Comparison of ENCODE assay signal across 9 cellular contexts in the genomic region with DNA sequence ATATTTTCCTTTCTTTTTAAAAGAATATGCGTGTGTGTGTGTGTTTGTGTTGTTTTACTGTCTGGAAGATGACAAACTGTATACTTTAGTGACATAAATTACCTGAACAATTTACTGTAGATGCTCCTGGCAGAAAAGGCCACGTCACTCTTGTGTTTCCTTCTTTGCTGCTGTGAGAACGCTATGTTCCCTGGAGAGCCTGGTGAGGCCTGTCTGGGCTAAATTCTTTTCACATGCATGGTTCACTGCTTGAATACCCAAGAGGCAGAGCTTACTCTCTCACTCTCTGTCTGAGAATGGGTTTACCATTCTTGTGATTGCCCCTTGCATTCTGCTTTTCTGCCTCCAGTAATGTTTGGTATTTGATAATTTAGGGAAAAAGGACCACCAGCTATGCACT.
A peak's percentile ranks its signal among the peaks of the same experiment; 100 is the strongest.
DNase-seq lines count a peak whose midpoint lies in the region; ATAC-seq and TF ChIP-seq lines count a peak whose summit lies in the region.
"Had no signal": no experiment of that assay in that cellular context is flagged by ENCODE, and none has a peak within 500 bp of the region (broad histone marks: within the 10 kb centered on the region; RNA-seq: fewer than 3 reads in every experiment).

No MANE protein-coding gene starts in this region.

- no peak for TF ChIP-seq CTCF in GM06990 (IDR thresholded peaks at IDR 0.05; ENCODE audit: insufficient read depth, low read length, poor library complexity, severe bottlenecking)

- no peaks in the 10 kb centered on the region for H3K27me3 ChIP-seq in GM06990 (replicated peaks; ENCODE audit: control insufficient read depth, insufficient read depth, low read length)
- H3K27me3 ChIP-seq: adrenal gland had no signal

- no peaks in the 10 kb centered on the region for H3K36me3 ChIP-seq in GM06990 (ENCODE audit: control insufficient read depth, insufficient read depth, low read length)
- H3K36me3 ChIP-seq: adrenal gland had no signal

- DNase-seq in GM06990 (ENCODE audit: extremely low read depth, insufficient read length): peak; percentile 40
- DNase-seq in non-pigmented ciliary epithelial cell (ENCODE audit: low read depth): peak; percentile 89
- DNase-seq in erythroblast (lab: John Stamatoyannopoulos, UW): no peak
- no peak for DNase-seq in SK-N-DZ (ENCODE audit: low spot score)
- DNase-seq in left colon: no peak
- DNase-seq in NCI-H524 (lab: John Stamatoyannopoulos, UW): no peak

- no peak overlapping the region for H3K4me3 ChIP-seq in GM06990 (replicated peaks; ENCODE audit: low read depth, low read length)
- H3K4me3 ChIP-seq: adrenal gland had no signal

- peak; percentile 62 for ATAC-seq in HG03432 (IDR thresholded peaks at IDR 0.05; ENCODE audit: unreplicated experiment)
- ATAC-seq in esophagus mucosa: peak; percentile 88
- ATAC-seq in left colon: no peak

- intact Hi-C loops in left colon (cut with DNase I, micrococcal nuclease): no loop called here

- no peak for TF ChIP-seq POLR2A in erythroblast (IDR thresholded peaks at IDR 0.05; ENCODE audit: low read length)

Comparison
In these comparisons a context has a peak if more than half of its experiments do, and no peak if none do; other contexts are left out.
1. DNase-seq: peak in GM06990 (single experiment) and non-pigmented ciliary epithelial cell (single experiment); none in erythroblast (0 of 2), SK-N-DZ (single experiment), left colon (0 of 2) and NCI-H524 (0 of 2).